8 cellular contexts compared by ENCODE assay signal in genomic region chr14:61476737-61477410, GRCh38.
DNase-seq lines count a peak whose midpoint lies in the region; ATAC-seq, FAIRE-seq and TF ChIP-seq lines count a peak whose summit lies in the region.

No MANE protein-coding gene starts in this region.

- peak overlapping the region; percentile 55 for H3K9ac ChIP-seq in GM12878 (ENCODE audit: control insufficient read depth, insufficient read depth, low read length)

- H3K4me1 ChIP-seq in GM12878 (ENCODE audit: control insufficient read depth, insufficient read depth, low read length): peaks cover 53% of the 10 kb centered on the region

- FAIRE-seq in GM12878 (lab: Jason Lieb, UNC): no peak

- DNase-seq in GM12878 (ENCODE audit: low read depth, low spot score): no peak
- no peak for DNase-seq in islet precursor cell
- DNase-seq in NCI-H510A treated with DMSO at 0.1 percent for 48 hours (lab: John Stamatoyannopoulos, UW): no peak

- H3K9me3 ChIP-seq in GM12878 (replicated peaks; ENCODE audit: control insufficient read depth, insufficient read depth, low read length): no peaks in the 10 kb centered on the region

- TF ChIP-seq RAD21 in GM12878 (IDR thresholded peaks at IDR 0.05; ENCODE audit: insufficient read depth, low read depth, low read length): no peak

- ATAC-seq in GM21576 (IDR thresholded peaks at IDR 0.05; ENCODE audit: unreplicated experiment) (peak; percentile 30), SK-N-SH treated with all-trans-retinoic acid at 6 μM for 48 hours (no peak), GM12878 (peak; percentile 43), HG03442 (IDR thresholded peaks at IDR 0.05; ENCODE audit: unreplicated experiment) (no peak)
- peak; percentile 88 for ATAC-seq in stimulated activated memory B cell treated with anti-CD40 and anti-IgM and Interleukin-4, amounts not matched to agents 10 μg/mL and 1 μg/mL and 100 μg/mL, for 72 hours

- SMC1A ChIA-PET in GM12878 (lab: Charles Lee; ENCODE audit: uncharacterized antibody, unreplicated experiment): interaction anchor here (0.6 to 5.6 kb wide), 30 partner anchors 10 to 364 kb away, joined by 3 to 56 read pairs (median 4); partner anchors contain the start of gene SNAPC1

- H4K20me1 ChIP-seq in GM12878 (ENCODE audit: control insufficient read depth, insufficient read depth): no peaks in the 10 kb centered on the region

- no peaks in the 10 kb centered on the region for H3K9me3 Mint-ChIP-seq in stimulated activated memory B cell treated with anti-CD40 and anti-IgM and Interleukin-4, amounts not matched to agents 10 μg/mL and 1 μg/mL and 100 μg/mL, for 72 hours

- CTCF ChIA-PET in GM12878 (lab: Yijun Ruan, JAX): interaction anchor here (0.6 to 6.1 kb wide), 29 partner anchors 8 to 650 kb away, joined by 3 to 72 read pairs (median 6); partner anchors contain the start of gene SNAPC1

- H3K27ac ChIP-seq in GM12878 (ENCODE audit: control insufficient read depth, insufficient read depth): peak overlapping the region; percentile 85
- peak overlapping the region; percentile 88 for H3K27ac ChIP-seq in layer of hippocampus (ENCODE audit: low read depth, low read length)

- 1% methylated on average over 6 of the region's 6 CpGs for WGBS in GM12878 (ENCODE audit: insufficient coverage, insufficient replicate concordance, low lambda C conversion rate, missing lambda C conversion rate)

- peaks cover 83% of the 10 kb centered on the region for H3K4me1 Mint-ChIP-seq in stimulated activated memory B cell treated with anti-CD40 and anti-IgM and Interleukin-4, amounts not matched to agents 10 μg/mL and 1 μg/mL and 100 μg/mL, for 72 hours

- peak overlapping the region; percentile 93 for H3K4me2 ChIP-seq in GM12878 (ENCODE audit: control insufficient read depth, insufficient read depth)

- no TSS peak for BruUV-seq in GM12878 (replicated peaks; lab: Mats Ljungman, UMichigan)

- intact Hi-C loops in GM12878 (cut with micrococcal nuclease; ENCODE audit: unreplicated experiment): loop anchor here (5.0 kb wide), 2 partner anchors 255 to 360 kb away; no protein-coding TSS in a partner anchor

- H2AFZ ChIP-seq in GM12878 (ENCODE audit: control insufficient read depth, low read depth, low read length): peak overlapping the region; percentile 45

- POLR2A ChIA-PET in GM12878 (lab: Charles Lee): interaction anchor here (0.6 to 1.4 kb wide), 5 partner anchors 88 to 322 kb away, joined by 3 to 5 read pairs (median 3); no protein-coding TSS in a partner anchor

- peaks cover 7% of the 10 kb centered on the region in 2 experiments; a peak in 3 of 4 replicates for H3K36me3 ChIP-seq in GM12878 (ENCODE audit: control insufficient read depth in 2 of 2, insufficient read depth in 2 of 2, low read length in 1 of 2)

- TF ChIP-seq POLR2A in GM12878 (IDR thresholded peaks at IDR 0.05; ENCODE audit: low read depth, low read length): no peak

- H3K27ac Mint-ChIP-seq in stimulated activated memory B cell treated with anti-CD40 and anti-IgM and Interleukin-4, amounts not matched to agents 10 μg/mL and 1 μg/mL and 100 μg/mL, for 72 hours: peak overlapping the region; percentile 98

- RAD21 ChIA-PET in GM12878 (lab: Charles Lee; ENCODE audit: unreplicated experiment): interaction anchor here (0.5 to 6.1 kb wide), 19 partner anchors 13 to 364 kb away, joined by 3 to 57 read pairs (median 4); no protein-coding TSS in a partner anchor

- H3K27me3 Mint-ChIP-seq in stimulated activated memory B cell treated with anti-CD40 and anti-IgM and Interleukin-4, amounts not matched to agents 10 μg/mL and 1 μg/mL and 100 μg/mL, for 72 hours: no peaks in the 10 kb centered on the region

- H3K79me2 ChIP-seq in GM12878 (ENCODE audit: control insufficient read depth, insufficient read depth, low read length): peaks cover 21% of the 10 kb centered on the region

- TF ChIP-seq CTCF in GM12878 (IDR thresholded peaks at IDR 0.05 in 2 of 3, conservative IDR thresholded peaks at IDR 0.05 in 1 of 3; ENCODE audit: control insufficient read depth in 2 of 3, extremely low read depth in 1 of 3, insufficient read depth in 1 of 3, low read depth in 3 of 3, low read length in 3 of 3): no peak

- H3K27me3 ChIP-seq in GM12878 (replicated peaks in 1 of 2; ENCODE audit: control insufficient read depth in 2 of 2, insufficient read depth in 2 of 2, low read length in 1 of 2) (no peaks in the 10 kb centered on the region), layer of hippocampus (ENCODE audit: control insufficient read depth, insufficient read depth, low read length) (no peaks in the 10 kb centered on the region)

- TF ChIP-seq EP300 in GM12878 (IDR thresholded peaks at IDR 0.05; ENCODE audit: borderline replicate concordance in 1 of 2, control insufficient read depth in 1 of 2, low read depth in 2 of 2, low read length in 2 of 2): peak in 1 of 2 experiments; percentile 58; a peak in 1 of 4 replicates

- no peaks in the 10 kb centered on the region for H3K36me3 Mint-ChIP-seq in stimulated activated memory B cell treated with anti-CD40 and anti-IgM and Interleukin-4, amounts not matched to agents 10 μg/mL and 1 μg/mL and 100 μg/mL, for 72 hours

- in situ Hi-C loops in GM12878 (cut with MboI): no loop called here

- H3K4me3 ChIP-seq in GM12878: no peak overlapping the region

- peak overlapping the region; percentile 65 for H3K4me3 Mint-ChIP-seq in stimulated activated memory B cell treated with anti-CD40 and anti-IgM and Interleukin-4, amounts not matched to agents 10 μg/mL and 1 μg/mL and 100 μg/mL, for 72 hours

TF ChIP-seq in SK-N-SH treated with all-trans-retinoic acid at 6 μM for 48 hours, 23 proteins besides CTCF, POLR2A, EP300 and RAD21 (continues in another document):
- TF ChIP-seq ZFP30 (CRISPR knock-in tag; IDR thresholded peaks at IDR 0.05) (no peak), ZNF8 (CRISPR knock-in tag; IDR thresholded peaks at IDR 0.05) (0 out of 2 replicates have a peak, but pooled peaks have one; percentile 3), ISL1 (CRISPR knock-in tag; IDR thresholded peaks at IDR 0.05) (peak; percentile 78), CSDC2 (CRISPR knock-in tag; IDR thresholded peaks at IDR 0.05) (no peak)
- TF ChIP-seq, protein P1, sequence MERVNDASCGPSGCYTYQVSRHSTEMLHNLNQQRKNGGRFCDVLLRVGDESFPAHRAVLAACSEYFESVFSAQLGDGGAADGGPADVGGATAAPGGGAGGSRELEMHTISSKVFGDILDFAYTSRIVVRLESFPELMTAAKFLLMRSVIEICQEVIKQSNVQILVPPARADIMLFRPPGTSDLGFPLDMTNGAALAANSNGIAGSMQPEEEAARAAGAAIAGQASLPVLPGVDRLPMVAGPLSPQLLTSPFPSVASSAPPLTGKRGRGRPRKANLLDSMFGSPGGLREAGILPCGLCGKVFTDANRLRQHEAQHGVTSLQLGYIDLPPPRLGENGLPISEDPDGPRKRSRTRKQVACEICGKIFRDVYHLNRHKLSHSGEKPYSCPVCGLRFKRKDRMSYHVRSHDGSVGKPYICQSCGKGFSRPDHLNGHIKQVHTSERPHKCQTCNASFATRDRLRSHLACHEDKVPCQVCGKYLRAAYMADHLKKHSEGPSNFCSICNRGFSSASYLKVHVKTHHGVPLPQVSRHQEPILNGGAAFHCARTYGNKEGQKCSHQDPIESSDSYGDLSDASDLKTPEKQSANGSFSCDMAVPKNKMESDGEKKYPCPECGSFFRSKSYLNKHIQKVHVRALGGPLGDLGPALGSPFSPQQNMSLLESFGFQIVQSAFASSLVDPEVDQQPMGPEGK (CRISPR knock-in tag; IDR thresholded peaks at IDR 0.05; ENCODE audit: borderline replicate concordance): no peak

TF ChIP-seq in GM12878, 131 proteins besides CTCF, POLR2A, EP300 and RAD21 (continues in another document):
- TF ChIP-seq CREB1 (IDR thresholded peaks at IDR 0.05; ENCODE audit: low read depth): peak; percentile 66
- TF ChIP-seq SRF (IDR thresholded peaks at IDR 0.05; ENCODE audit: low read depth in 2 of 2, low read length in 2 of 2): no peak
- TF ChIP-seq NFIC (IDR thresholded peaks at IDR 0.05; ENCODE audit: low read depth, low read length): 0 out of 2 replicates have a peak, but pooled peaks have one; percentile 30
- TF ChIP-seq NR2C1 (IDR thresholded peaks at IDR 0.05): peak; percentile 30
- TF ChIP-seq CREM (IDR thresholded peaks at IDR 0.05; ENCODE audit: low read depth): peak; percentile 52
- TF ChIP-seq, protein P2, sequence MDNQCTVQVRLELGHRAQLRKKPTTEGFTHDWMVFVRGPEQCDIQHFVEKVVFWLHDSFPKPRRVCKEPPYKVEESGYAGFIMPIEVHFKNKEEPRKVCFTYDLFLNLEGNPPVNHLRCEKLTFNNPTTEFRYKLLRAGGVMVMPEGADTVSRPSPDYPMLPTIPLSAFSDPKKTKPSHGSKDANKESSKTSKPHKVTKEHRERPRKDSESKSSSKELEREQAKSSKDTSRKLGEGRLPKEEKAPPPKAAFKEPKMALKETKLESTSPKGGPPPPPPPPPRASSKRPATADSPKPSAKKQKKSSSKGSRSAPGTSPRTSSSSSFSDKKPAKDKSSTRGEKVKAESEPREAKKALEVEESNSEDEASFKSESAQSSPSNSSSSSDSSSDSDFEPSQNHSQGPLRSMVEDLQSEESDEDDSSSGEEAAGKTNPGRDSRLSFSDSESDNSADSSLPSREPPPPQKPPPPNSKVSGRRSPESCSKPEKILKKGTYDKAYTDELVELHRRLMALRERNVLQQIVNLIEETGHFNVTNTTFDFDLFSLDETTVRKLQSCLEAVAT (IDR thresholded peaks at IDR 0.05): no peak

Comparison
In these comparisons a context has a peak if more than half of its experiments do, and no peak if none do; other contexts are left out.
1. ATAC-seq: peak in GM21576 (single experiment), GM12878 (single experiment) and stimulated activated memory B cell treated with anti-CD40 and anti-IgM and Interleukin-4, amounts not matched to agents 10 μg/mL and 1 μg/mL and 100 μg/mL, for 72 hours (single experiment); none in SK-N-SH treated with all-trans-retinoic acid at 6 μM for 48 hours (single experiment) and HG03442 (single experiment).